In the genomic region with DNA sequence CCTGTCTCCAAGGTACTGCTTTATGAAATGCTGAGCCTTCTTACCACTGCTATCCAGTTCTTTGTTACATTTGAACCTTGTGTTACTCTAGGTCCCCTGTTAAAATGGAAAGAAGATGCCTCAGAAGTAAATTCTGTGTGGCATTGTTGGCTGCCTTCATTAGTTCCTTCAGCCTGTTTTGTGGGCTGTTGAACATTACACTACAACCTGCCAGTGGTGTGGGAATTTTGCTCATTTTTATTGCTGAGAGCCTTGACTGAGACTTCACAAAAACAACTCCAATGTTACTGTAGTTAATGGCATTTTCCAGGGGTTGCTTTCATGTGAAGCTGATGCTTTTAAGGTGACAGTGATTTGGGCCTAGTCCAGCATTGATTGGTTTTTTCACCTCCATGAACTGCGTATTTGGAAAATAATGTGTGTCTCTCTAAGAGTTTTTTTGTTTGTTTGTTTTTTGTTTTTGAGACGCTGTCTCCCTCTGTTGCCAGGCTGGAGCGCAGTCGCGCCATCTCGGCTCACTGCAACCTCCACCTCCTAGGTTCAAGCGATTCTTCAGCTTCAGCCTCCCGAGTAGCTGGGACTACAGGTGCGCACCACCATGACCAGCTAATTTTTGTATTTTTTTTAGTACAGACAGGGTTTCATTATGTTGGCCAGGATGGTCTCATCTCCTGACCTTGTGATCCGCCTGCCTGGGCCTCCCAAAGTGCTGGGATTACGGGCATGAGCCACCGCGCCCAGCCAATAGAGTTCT, we compare ENCODE assay signal across 12 cellular contexts. TPM values are rescaled to one million over a fixed set of nuclear protein-coding genes. Genes with fewer than 3 reads are reported as not detected.
DNase-seq lines count a peak whose midpoint lies in the region; ATAC-seq, FAIRE-seq and TF ChIP-seq lines count a peak whose summit lies in the region.
"Had no signal": no experiment of that assay in that cellular context is flagged by ENCODE, and none has a peak within 500 bp of the region (broad histone marks: within the 10 kb centered on the region; RNA-seq: fewer than 3 reads in every experiment).

No MANE protein-coding gene starts in this region.

- no peaks in the 10 kb centered on the region for H3K36me3 ChIP-seq in SK-N-SH (replicated peaks in 1 of 2; ENCODE audit: control insufficient read depth in 1 of 2, insufficient read depth in 2 of 2, low read length in 1 of 2)
- no peaks in the 10 kb centered on the region; the same call in 1 of the 2 replicates for H3K36me3 ChIP-seq in Panc1 (ENCODE audit: control insufficient read depth, insufficient read depth, low read length)
- no peaks in the 10 kb centered on the region for H3K36me3 ChIP-seq in sigmoid colon

- TF ChIP-seq RAD21 in SK-N-SH (IDR thresholded peaks at IDR 0.05; ENCODE audit: low read length), result no peak

- H3K9ac ChIP-seq in SK-N-SH, result no peak overlapping the region

- in situ Hi-C loops in Panc1 (cut with HindIII; ENCODE audit: low pct_unique_long_range_greater_than_20kb, low sequenced_read_pairs), result no loop called here

- TF ChIP-seq POLR2A in sigmoid colon (IDR thresholded peaks at IDR 0.05), result no peak

- H2AFZ ChIP-seq in SK-N-SH (ENCODE audit: low read depth), result no peak overlapping the region

- H3K9me3 ChIP-seq in SK-N-SH (no peaks in the 10 kb centered on the region), Panc1 (ENCODE audit: control insufficient read depth, insufficient read depth, low read depth, low read length) (no peaks in the 10 kb centered on the region), sigmoid colon (no peaks in the 10 kb centered on the region)

- peaks cover 20% of the 10 kb centered on the region for H3F3A ChIP-seq in SK-N-SH (replicated peaks; ENCODE audit: insufficient read depth)

- POLR2A ChIA-PET in SK-N-SH (lab: Yijun Ruan, JAX) (no interaction called here), Panc1 (lab: Charles Lee) (interaction anchor here (0.6 to 0.7 kb wide), 3 partner anchors 21 to 134 kb away, joined by 3 to 9 read pairs (median 5); no protein-coding TSS in a partner anchor)

- H3K27ac ChIP-seq in SK-N-SH (ENCODE audit: low read depth in 2 of 2, low read length in 1 of 2) (peak overlapping the region in 1 of 2 experiments; percentile 97; a peak in 1 of 4 replicates), Panc1 (ENCODE audit: low read length) (peak overlapping the region; percentile 94), epithelial cell of prostate (peak overlapping the region; percentile 99), sigmoid colon (peak overlapping the region in 3 of 4 donors; percentile 40 to 98 (median 96))

- DNase-seq in SK-N-SH (no peak), Panc1 (ENCODE audit: low read depth, low spot score) (peak; percentile 33), epithelial cell of prostate (ENCODE audit: low read depth, low spot score) (no peak), sigmoid colon (no peak), anterior cingulate cortex (lab: John Stamatoyannopoulos, UW) (no peak), HTR-8/SVneo (ENCODE audit: insufficient read length, low spot score) (no peak), left lobe of liver (ENCODE audit: low spot score) (no peak)
- DNase-seq: activated CD4-positive, alpha-beta T cell treated with anti-CD3 and anti-CD28 coated beads, Interleukin-2, amount 50 U/mL, for 48 hours; aorta; NCI-H446 treated with DMSO at 0.1 percent for 48 hours had no signal

- no TSS peak for BruUV-seq in Panc1 (replicated peaks; lab: Mats Ljungman, UMichigan)

- H3K4me3 ChIP-seq in SK-N-SH (ENCODE audit: low read depth in 2 of 2, low read length in 1 of 2), result no peak overlapping the region; a peak in 1 of 4 replicates
- peak overlapping the region in 1 of 2 experiments; percentile 95; a peak in 2 of 4 replicates for H3K4me3 ChIP-seq in Panc1 (ENCODE audit: low read depth in 2 of 2, low read length in 2 of 2)
- no peak overlapping the region for H3K4me3 ChIP-seq in sigmoid colon

- ATAC-seq in SK-N-SH treated with all-trans-retinoic acid at 6 μM for 48 hours (no peak), Panc1 (no peak), left lobe of liver (no peak)

- TF ChIP-seq EP300 in SK-N-SH (IDR thresholded peaks at IDR 0.05; ENCODE audit: borderline replicate concordance in 1 of 2, low read depth in 1 of 2, low read length in 1 of 2), result no peak
- TF ChIP-seq EP300 in sigmoid colon (IDR thresholded peaks at IDR 0.05), result no peak

- H3K4me2 ChIP-seq in SK-N-SH, result peak overlapping the region; percentile 41; the same call in 1 of the 2 replicates

- FAIRE-seq in HTR-8/SVneo (lab: Jason Lieb, UNC), result no peak
- FAIRE-seq: A204.1 had no signal

- H3K79me2 ChIP-seq in SK-N-SH (ENCODE audit: insufficient read depth), result peaks cover 87% of the 10 kb centered on the region

- peaks cover 10 to 11% of the 10 kb centered on the region in 2 experiments; a peak in 3 of 4 replicates for H3K4me1 ChIP-seq in SK-N-SH (ENCODE audit: control insufficient read depth in 1 of 2, insufficient read depth in 2 of 2, low read depth in 1 of 2, low read length in 1 of 2)
- H3K4me1 ChIP-seq in Panc1 (ENCODE audit: control insufficient read depth, insufficient read depth, low read length), result peaks cover 13% of the 10 kb centered on the region
- peaks cover 0 to 34% (median 30%) of the 10 kb centered on the region in 4 donors for H3K4me1 ChIP-seq in sigmoid colon

- CTCF ChIA-PET in SK-N-SH (lab: Yijun Ruan, JAX) (interaction anchor here (1.0 kb wide), 1 partner anchor 17 kb away, joined by 3 read pairs; no protein-coding TSS in a partner anchor), Panc1 (lab: Charles Lee) (no interaction called here)

- 94% methylated on average over 13 of the region's 13 CpGs for whole genome bisulfite sequencing in SK-N-SH (ENCODE audit: low lambda C conversion rate)
- WGBS in sigmoid colon, 2 donors, result 97% methylated on average over 13 of the region's 13 CpGs

- intact Hi-C loops in Panc1 (cut with micrococcal nuclease; ENCODE audit: unreplicated experiment) (no loop called here), sigmoid colon (cut with DNase I) (no loop called here)

- no peak for TF ChIP-seq CTCF in SK-N-SH (IDR thresholded peaks at IDR 0.05)
- TF ChIP-seq CTCF in Panc1 (IDR thresholded peaks at IDR 0.05), result no peak
- TF ChIP-seq CTCF in sigmoid colon (IDR thresholded peaks at IDR 0.05), result no peak

- H3K27me3 ChIP-seq in SK-N-SH (ENCODE audit: insufficient read depth), result no peaks in the 10 kb centered on the region
- no peaks in the 10 kb centered on the region for H3K27me3 ChIP-seq in Panc1 (ENCODE audit: control insufficient read depth, insufficient read depth, low read length)
- H3K27me3 ChIP-seq in sigmoid colon, result no peaks in the 10 kb centered on the region

- peaks cover 66% of the 10 kb centered on the region for H4K20me1 ChIP-seq in SK-N-SH (ENCODE audit: insufficient read depth)

- H3K9me2 ChIP-seq in SK-N-SH, result no peaks in the 10 kb centered on the region

TF ChIP-seq in SK-N-SH, 30 proteins besides CTCF, POLR2A, EP300 and RAD21 (continues in another document):
- TF ChIP-seq MEF2A (IDR thresholded peaks at IDR 0.05; ENCODE audit: borderline replicate concordance, low read depth) (no peak), EZH2phosphoT487 (IDR thresholded peaks at IDR 0.05; ENCODE audit: borderline replicate concordance, low read depth) (no peak), POLR2AphosphoS5 (IDR thresholded peaks at IDR 0.05; ENCODE audit: low read depth, low read length) (no peak)
- TF ChIP-seq, protein P1, sequence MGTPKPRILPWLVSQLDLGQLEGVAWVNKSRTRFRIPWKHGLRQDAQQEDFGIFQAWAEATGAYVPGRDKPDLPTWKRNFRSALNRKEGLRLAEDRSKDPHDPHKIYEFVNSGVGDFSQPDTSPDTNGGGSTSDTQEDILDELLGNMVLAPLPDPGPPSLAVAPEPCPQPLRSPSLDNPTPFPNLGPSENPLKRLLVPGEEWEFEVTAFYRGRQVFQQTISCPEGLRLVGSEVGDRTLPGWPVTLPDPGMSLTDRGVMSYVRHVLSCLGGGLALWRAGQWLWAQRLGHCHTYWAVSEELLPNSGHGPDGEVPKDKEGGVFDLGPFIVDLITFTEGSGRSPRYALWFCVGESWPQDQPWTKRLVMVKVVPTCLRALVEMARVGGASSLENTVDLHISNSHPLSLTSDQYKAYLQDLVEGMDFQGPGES (IDR thresholded peaks at IDR 0.05; ENCODE audit: low read depth, low read length), result no peak

TF ChIP-seq in SK-N-SH treated with all-trans-retinoic acid at 6 μM for 48 hours, 23 proteins besides CTCF, POLR2A, EP300 and RAD21 (continues in another document):
- TF ChIP-seq, protein P2, sequence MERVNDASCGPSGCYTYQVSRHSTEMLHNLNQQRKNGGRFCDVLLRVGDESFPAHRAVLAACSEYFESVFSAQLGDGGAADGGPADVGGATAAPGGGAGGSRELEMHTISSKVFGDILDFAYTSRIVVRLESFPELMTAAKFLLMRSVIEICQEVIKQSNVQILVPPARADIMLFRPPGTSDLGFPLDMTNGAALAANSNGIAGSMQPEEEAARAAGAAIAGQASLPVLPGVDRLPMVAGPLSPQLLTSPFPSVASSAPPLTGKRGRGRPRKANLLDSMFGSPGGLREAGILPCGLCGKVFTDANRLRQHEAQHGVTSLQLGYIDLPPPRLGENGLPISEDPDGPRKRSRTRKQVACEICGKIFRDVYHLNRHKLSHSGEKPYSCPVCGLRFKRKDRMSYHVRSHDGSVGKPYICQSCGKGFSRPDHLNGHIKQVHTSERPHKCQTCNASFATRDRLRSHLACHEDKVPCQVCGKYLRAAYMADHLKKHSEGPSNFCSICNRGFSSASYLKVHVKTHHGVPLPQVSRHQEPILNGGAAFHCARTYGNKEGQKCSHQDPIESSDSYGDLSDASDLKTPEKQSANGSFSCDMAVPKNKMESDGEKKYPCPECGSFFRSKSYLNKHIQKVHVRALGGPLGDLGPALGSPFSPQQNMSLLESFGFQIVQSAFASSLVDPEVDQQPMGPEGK (CRISPR knock-in tag; IDR thresholded peaks at IDR 0.05; ENCODE audit: borderline replicate concordance), result no peak
- TF ChIP-seq ISL1 (CRISPR knock-in tag; IDR thresholded peaks at IDR 0.05) (no peak), TOX (CRISPR knock-in tag; IDR thresholded peaks at IDR 0.05; ENCODE audit: borderline replicate concordance) (no peak), ZC3H10 (CRISPR knock-in tag; IDR thresholded peaks at IDR 0.05) (no peak)

RNA-seq across cellular contexts. Expression of a gene that starts 4.3 kb away (rescaled TPM):
- 16.9 and 23.0 TPM in 2 replicates for polyA plus RNA-seq in SK-N-SH (2012; rRNA removed)
- 29.8 and 32.6 TPM in 2 replicates for polyA plus RNA-seq in SK-N-SH (2012; cell fraction: cytosol; rRNA removed)
- polyA plus RNA-seq in SK-N-SH (2012; cell fraction: nucleus; rRNA removed), result 7.9 and 16.8 TPM in 2 replicates
- total RNA-seq in Panc1 (2021; ENCODE audit: unreplicated experiment), result 66.6 TPM
- polyA plus RNA-seq in Panc1 (2012; ENCODE audit: insufficient read length), result 30.3 TPM
- 10 to 100 TPM; 17.3 to 24.1 (median 20.1) TPM for total RNA-seq in sigmoid colon
- polyA plus RNA-seq in sigmoid colon, result 10 to 100 TPM; 25.8 to 82.1 (median 35.4) TPM
- total RNA-seq in left lobe of liver, result 20.0 TPM

RNA-seq across cellular contexts. Expression of a gene that starts 51.8 kb away (rescaled TPM):
- polyA plus RNA-seq in SK-N-SH (2012; rRNA removed) (6.7 and 7.0 TPM in 2 replicates), sigmoid colon (10 to 100 TPM; 17.4 to 40.0 (median 25.5) TPM)
- polyA plus RNA-seq in SK-N-SH (2012; cell fraction: cytosol; rRNA removed), result 11.1 and 20.0 TPM in 2 replicates
- polyA plus RNA-seq in SK-N-SH (2012; cell fraction: nucleus; rRNA removed), result 4.6 and 7.8 TPM in 2 replicates
- total RNA-seq in Panc1 (2021; ENCODE audit: unreplicated experiment) (30.1 TPM), sigmoid colon (10 to 100 TPM in 3 of 4 donors, 1 to 10 TPM in 1; 7.4 to 15.3 (median 13.0) TPM), left lobe of liver (10.1 TPM)
- polyA plus RNA-seq in Panc1 (2012; ENCODE audit: insufficient read length), result 21.1 TPM
